1 cellular context compared by ENCODE assay signal in genomic region chr5:124342027-124342471, GRCh38.
TF ChIP-seq lines count a peak whose summit lies in the region.

No MANE protein-coding gene starts in this region.

TF ChIP-seq in GM23338, 12 proteins besides CTCF, POLR2A, EP300 and RAD21 (continued from another document):
- TF ChIP-seq ZNF462 (CRISPR knock-in tag; IDR thresholded peaks at IDR 0.05) (no peak), ETS1 (IDR thresholded peaks at IDR 0.05) (no peak), CREB1 (CRISPR knock-in tag; IDR thresholded peaks at IDR 0.05; ENCODE audit: low read depth) (no peak), NANOG (IDR thresholded peaks at IDR 0.05; ENCODE audit: borderline replicate concordance) (no peak), ZNF114 (CRISPR knock-in tag; IDR thresholded peaks at IDR 0.05) (no peak)
